29 cellular contexts compared by ENCODE assay signal in the genomic region with DNA sequence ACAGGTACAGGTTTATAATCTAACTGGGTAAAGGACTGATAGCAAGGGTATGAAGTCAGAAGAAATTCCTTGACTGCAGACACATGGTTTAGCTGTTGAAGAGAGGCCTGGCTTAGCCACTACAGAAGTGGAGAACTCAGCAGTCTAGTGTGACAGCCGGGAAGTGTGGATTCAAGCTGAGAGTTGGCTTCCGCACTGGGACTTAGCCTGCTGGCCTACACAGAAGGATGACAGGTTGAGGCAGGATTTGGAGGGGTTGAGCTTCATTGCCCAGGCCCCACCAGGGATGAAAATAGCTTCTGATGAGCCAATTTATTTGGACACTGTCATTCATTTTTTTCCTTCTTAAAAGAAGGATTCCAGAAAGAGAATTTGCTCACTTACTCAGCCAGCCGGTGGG.
"Had no signal": no experiment of that assay in that cellular context is flagged by ENCODE, and none has a peak within 500 bp of the region (broad histone marks: within the 10 kb centered on the region; RNA-seq: fewer than 3 reads in every experiment).

No MANE protein-coding gene starts in this region.

- H3K36me3 Mint-ChIP-seq: activated naive CD4-positive, alpha-beta T cell treated with anti-CD3 and anti-CD28 coated beads, Interleukin-2, amount 10 ng/mL, durations not matched to agents 7 days and 5 days; activated naive CD4-positive, alpha-beta T cell treated with anti-CD3 and anti-CD28 coated beads, Interleukin-2, amount 50 U/mL, for 72 hours; activated naive CD8-positive, alpha-beta T cell treated with anti-CD3 and anti-CD28 coated beads, Interleukin-2, amount 10 ng/mL, durations not matched to agents 7 days and 5 days; brain had no signal

- H3K36me3 ChIP-seq: ascending aorta, breast epithelium, cardiac muscle cell, colonic mucosa, esophagus squamous epithelium had no signal

- H3K9me3 Mint-ChIP-seq: activated T-cell treated with anti-CD3 and anti-CD28 coated beads, Interleukin-2, amount 50 U/mL, for 24 hours had no signal

- H3K4me3 Mint-ChIP-seq: activated CD4-positive, alpha-beta memory T cell treated with anti-CD3 and anti-CD28 coated beads, Interleukin-2, amount 10 ng/mL, durations not matched to agents 7 days and 5 days; activated CD4-positive, alpha-beta T cell treated with anti-CD3 and anti-CD28 coated beads, Interleukin-2, amount 10 ng/mL, durations not matched to agents 7 days and 5 days; activated naive CD4-positive, alpha-beta T cell treated with anti-CD3 and anti-CD28 coated beads, Interleukin-2, amount 10 ng/mL, durations not matched to agents 7 days and 5 days; activated naive CD8-positive, alpha-beta T cell treated with anti-CD3 and anti-CD28 coated beads, Interleukin-2, amount 10 ng/mL, durations not matched to agents 7 days and 5 days; activated T-cell treated with anti-CD3 and anti-CD28 coated beads, Interleukin-2, amount 50 U/mL, for 24 hours; activated T-cell treated with anti-CD3 and anti-CD28 coated beads, Interleukin-2, amount 50 U/mL, for 72 hours; T-helper 17 cell; T-helper 2 cell treated with Interferon-gamma antibody and Interleukin-4, amounts not matched to agents 5 μg/mL and 100 μg/mL, for 36 hours had no signal

- ATAC-seq: activated naive CD4-positive, alpha-beta T cell treated with anti-CD3 and anti-CD28 coated beads, Interleukin-2, amount 50 U/mL, for 72 hours; activated T-cell treated with anti-CD3 and anti-CD28 coated beads, Interleukin-2, amount 50 U/mL, for 72 hours; T-helper 17 cell had no signal

- H3K4me3 ChIP-seq: ascending aorta, breast epithelium, cardiac muscle cell, colonic mucosa, esophagus squamous epithelium had no signal

- H3K27ac Mint-ChIP-seq: activated CD4-positive, alpha-beta memory T cell treated with anti-CD3 and anti-CD28 coated beads, Interleukin-2, amount 10 ng/mL, durations not matched to agents 7 days and 5 days; activated CD4-positive, alpha-beta T cell treated with anti-CD3 and anti-CD28 coated beads, Interleukin-2, amount 10 ng/mL, durations not matched to agents 7 days and 5 days; activated naive CD4-positive, alpha-beta T cell treated with anti-CD3 and anti-CD28 coated beads, Interleukin-2, amount 10 ng/mL, durations not matched to agents 7 days and 5 days; activated naive CD4-positive, alpha-beta T cell treated with anti-CD3 and anti-CD28 coated beads, Interleukin-2, amount 50 U/mL, for 72 hours; activated naive CD8-positive, alpha-beta T cell treated with anti-CD3 and anti-CD28 coated beads, Interleukin-2, amount 10 ng/mL, durations not matched to agents 7 days and 5 days; activated T-cell treated with anti-CD3 and anti-CD28 coated beads, Interleukin-2, amount 50 U/mL, for 24 hours; activated T-cell treated with anti-CD3 and anti-CD28 coated beads, Interleukin-2, amount 50 U/mL, for 72 hours; T-helper 17 cell; T-helper 2 cell treated with Interferon-gamma antibody and Interleukin-4, amounts not matched to agents 5 μg/mL and 100 μg/mL, for 36 hours had no signal

- H3K9me3 ChIP-seq: ascending aorta, breast epithelium, colonic mucosa, esophagus squamous epithelium had no signal

- DNase-seq: activated CD4-positive, alpha-beta memory T cell treated with anti-CD3 and anti-CD28 coated beads, Interleukin-2, amount 10 ng/mL, durations not matched to agents 7 days and 5 days; activated CD4-positive, alpha-beta T cell treated with anti-CD3 and anti-CD28 coated beads for 1 hour; activated CD4-positive, alpha-beta T cell treated with anti-CD3 and anti-CD28 coated beads for 4 hours; activated CD4-positive, alpha-beta T cell treated with anti-CD3 and anti-CD28 coated beads, Interleukin-2, amount 10 ng/mL, durations not matched to agents 7 days and 5 days; activated CD4-positive, alpha-beta T cell treated with anti-CD3 and anti-CD28 coated beads, Interleukin-2, amount 50 U/mL, for 4 hours; activated CD4-positive, CD25-positive, alpha-beta regulatory T cell; activated CD8-positive, alpha-beta memory T cell treated with anti-CD3 and anti-CD28 coated beads, Interleukin-2, amount 50 U/mL, for 48 hours; activated gamma-delta T cell; activated naive CD4-positive, alpha-beta T cell; activated naive CD4-positive, alpha-beta T cell treated with anti-CD3 and anti-CD28 coated beads, Interleukin-2, amount 10 ng/mL, durations not matched to agents 7 days and 5 days; activated naive CD8-positive, alpha-beta T cell treated with anti-CD3 and anti-CD28 coated beads, Interleukin-2, amount 10 ng/mL, durations not matched to agents 7 days and 5 days; activated T-cell treated with anti-CD3 and anti-CD28 coated beads for 4 hours; activated T-cell treated with anti-CD3 and anti-CD28 coated beads, Interleukin-2, amount 50 U/mL, for 24 hours; activated T-cell treated with anti-CD3 and anti-CD28 coated beads, Interleukin-2, amount 50 U/mL, for 72 hours; central memory CD4-positive, alpha-beta T cell; colonic mucosa; effector CD8-positive, alpha-beta T cell; esophagus squamous epithelium; head of caudate nucleus; T-helper 1 cell; T-helper 17 cell; T1000 had no signal

- H3K27me3 ChIP-seq: ascending aorta, breast epithelium, cardiac muscle cell, colonic mucosa, esophagus squamous epithelium had no signal

- H3K27me3 Mint-ChIP-seq: activated CD4-positive, alpha-beta memory T cell treated with anti-CD3 and anti-CD28 coated beads, Interleukin-2, amount 10 ng/mL, durations not matched to agents 7 days and 5 days; activated CD4-positive, alpha-beta T cell treated with anti-CD3 and anti-CD28 coated beads, Interleukin-2, amount 10 ng/mL, durations not matched to agents 7 days and 5 days; activated naive CD4-positive, alpha-beta T cell treated with anti-CD3 and anti-CD28 coated beads, Interleukin-2, amount 10 ng/mL, durations not matched to agents 7 days and 5 days; activated naive CD8-positive, alpha-beta T cell treated with anti-CD3 and anti-CD28 coated beads, Interleukin-2, amount 10 ng/mL, durations not matched to agents 7 days and 5 days; activated T-cell treated with anti-CD3 and anti-CD28 coated beads, Interleukin-2, amount 50 U/mL, for 24 hours; brain; T-helper 17 cell had no signal

- H3K27ac ChIP-seq: ascending aorta, breast epithelium, cardiac muscle cell, colonic mucosa, epithelial cell of prostate, esophagus squamous epithelium had no signal

- H3K4me1 Mint-ChIP-seq: activated CD4-positive, alpha-beta memory T cell treated with anti-CD3 and anti-CD28 coated beads, Interleukin-2, amount 10 ng/mL, durations not matched to agents 7 days and 5 days; activated CD4-positive, alpha-beta T cell treated with anti-CD3 and anti-CD28 coated beads, Interleukin-2, amount 10 ng/mL, durations not matched to agents 7 days and 5 days; activated naive CD4-positive, alpha-beta T cell treated with anti-CD3 and anti-CD28 coated beads, Interleukin-2, amount 10 ng/mL, durations not matched to agents 7 days and 5 days; activated naive CD8-positive, alpha-beta T cell treated with anti-CD3 and anti-CD28 coated beads, Interleukin-2, amount 10 ng/mL, durations not matched to agents 7 days and 5 days; T-helper 17 cell had no signal

- H3K4me1 ChIP-seq: ascending aorta, breast epithelium, colonic mucosa, esophagus squamous epithelium had no signal
